8 cellular contexts compared by ENCODE assay signal in the genomic region with DNA sequence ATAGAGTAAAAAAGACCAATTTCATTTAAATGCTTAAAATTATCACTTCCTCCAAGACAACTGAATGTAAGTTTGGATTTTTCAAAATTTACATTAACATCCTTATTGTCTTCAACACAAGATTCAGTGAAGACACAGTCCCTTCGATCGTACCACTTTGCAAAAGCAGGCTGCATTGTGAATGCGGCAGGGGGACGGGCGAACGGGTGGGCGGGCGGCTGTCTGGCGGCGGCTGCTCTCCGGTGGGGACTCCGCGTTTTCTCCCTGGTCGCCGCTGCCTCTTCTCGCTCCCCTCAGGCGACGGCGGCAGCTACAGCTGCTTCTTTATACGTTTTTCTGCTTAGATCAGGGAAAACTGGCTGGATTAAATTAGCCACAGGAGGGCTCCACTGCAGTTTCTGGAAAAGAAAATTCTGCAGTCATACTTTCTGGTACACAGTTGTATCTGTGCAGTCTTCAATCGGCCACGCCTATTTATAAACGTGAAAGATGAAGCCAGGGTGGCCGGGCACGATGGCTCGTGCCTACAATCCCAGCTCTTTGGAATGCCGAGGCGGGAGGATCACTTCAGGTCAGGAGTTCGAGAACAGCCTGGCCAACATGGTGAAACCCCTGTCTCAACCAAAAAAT. TPM values are rescaled to one million over a fixed set of nuclear protein-coding genes. Genes with fewer than 3 reads are reported as not detected.
DNase-seq lines count a peak whose midpoint lies in the region; ATAC-seq, FAIRE-seq and TF ChIP-seq lines count a peak whose summit lies in the region.

No MANE protein-coding gene starts in this region.

- no peaks in the 10 kb centered on the region for H4K20me1 ChIP-seq in GM12878 (ENCODE audit: control insufficient read depth, insufficient read depth)

- no peaks in the 10 kb centered on the region for H3K9me3 ChIP-seq in HUES48 (ENCODE audit: control insufficient read depth, insufficient read depth, low read length)
- no peaks in the 10 kb centered on the region for H3K9me3 ChIP-seq in Peyer's patch
- no peaks in the 10 kb centered on the region for H3K9me3 ChIP-seq in GM12878 (replicated peaks; ENCODE audit: control insufficient read depth, insufficient read depth, low read length)
- H3K9me3 ChIP-seq in sigmoid colon: no peaks in the 10 kb centered on the region

- no peak overlapping the region for H3K9ac ChIP-seq in HUES48 (ENCODE audit: low read depth, low read length)
- H3K9ac ChIP-seq in GM12878 (ENCODE audit: control insufficient read depth, insufficient read depth, low read length): no peak overlapping the region

- H3K27ac Mint-ChIP-seq in Calu3 (ENCODE audit: unreplicated experiment): no peak overlapping the region

- ATAC-seq in GM12878 (peak; percentile 61), HG03097 (IDR thresholded peaks at IDR 0.05; ENCODE audit: low FRiP score, unreplicated experiment) (no peak)

- no peaks in the 10 kb centered on the region for H3K36me3 Mint-ChIP-seq in Calu3 (ENCODE audit: insufficient read depth, unreplicated experiment)

- H3K4me1 ChIP-seq in HUES48 (ENCODE audit: control insufficient read depth, insufficient read depth, low read length): no peaks in the 10 kb centered on the region
- no peaks in the 10 kb centered on the region for H3K4me1 ChIP-seq in Peyer's patch
- H3K4me1 ChIP-seq in GM12878 (ENCODE audit: control insufficient read depth, insufficient read depth, low read length): no peaks in the 10 kb centered on the region
- H3K4me1 ChIP-seq in sigmoid colon: peaks cover 0 to 10% (median 7%) of the 10 kb centered on the region in 4 donors

- DNase-seq in Calu3: peak; percentile 59
- DNase-seq in Peyer's patch: peak in 1 of 3 donors; percentile 48
- no peak for DNase-seq in GM12878 (ENCODE audit: low read depth, low spot score)
- DNase-seq in iPS DF 19.7 (ENCODE audit: low read depth, low spot score): peak; percentile 42
- DNase-seq in sigmoid colon: no peak
- DNase-seq in effector CD4-positive, alpha-beta T cell: no peak

- CTCF ChIA-PET in Calu3 (lab: Charles Lee) (interaction anchor here (0.7 to 1.2 kb wide), 2 partner anchors 178 to 248 kb away, joined by 3 read pairs; no protein-coding TSS in a partner anchor), GM12878 (lab: Yijun Ruan, JAX) (no interaction called here)

- RAD21 ChIA-PET in GM12878 (lab: Charles Lee; ENCODE audit: unreplicated experiment): no interaction called here

- SMC1A ChIA-PET in GM12878 (lab: Charles Lee; ENCODE audit: uncharacterized antibody, unreplicated experiment): interaction anchor here (1.0 kb wide), 1 partner anchor 178 kb away, joined by 5 read pairs; no protein-coding TSS in a partner anchor

- in situ Hi-C loops in GM12878 (cut with MboI): no loop called here

- no peak overlapping the region for H3K4me2 ChIP-seq in GM12878 (ENCODE audit: control insufficient read depth, insufficient read depth)

- peak; percentile 23 for TF ChIP-seq CTCF in Calu3 (IDR thresholded peaks at IDR 0.05; ENCODE audit: unreplicated experiment)
- TF ChIP-seq CTCF in Peyer's patch (IDR thresholded peaks at IDR 0.05): peak in 4 of 6 experiments; percentile 22 to 33 (median 25)
- TF ChIP-seq CTCF in GM12878 (IDR thresholded peaks at IDR 0.05 in 2 of 3, conservative IDR thresholded peaks at IDR 0.05 in 1 of 3; ENCODE audit: control insufficient read depth in 2 of 3, extremely low read depth in 1 of 3, insufficient read depth in 1 of 3, low read depth in 3 of 3, low read length in 3 of 3): peak in 2 of 3 experiments; percentile 13 to 18; a peak in 3 of 6 replicates
- peak in 2 of 4 experiments; percentile 23 to 46 for TF ChIP-seq CTCF in sigmoid colon (IDR thresholded peaks at IDR 0.05)

- H3K79me2 ChIP-seq in GM12878 (ENCODE audit: control insufficient read depth, insufficient read depth, low read length): no peaks in the 10 kb centered on the region

- H3K4me3 Mint-ChIP-seq in Calu3 (ENCODE audit: low read depth, unreplicated experiment): peak overlapping the region; percentile 68

- TF ChIP-seq POLR2A in Peyer's patch (IDR thresholded peaks at IDR 0.05) (no peak), GM12878 (IDR thresholded peaks at IDR 0.05; ENCODE audit: low read depth, low read length) (no peak), sigmoid colon (IDR thresholded peaks at IDR 0.05) (no peak)

- H3K27me3 Mint-ChIP-seq in Calu3 (ENCODE audit: unreplicated experiment): peaks cover 52% of the 10 kb centered on the region

- H3K36me3 ChIP-seq in HUES48 (ENCODE audit: control insufficient read depth, insufficient read depth, low read length) (no peaks in the 10 kb centered on the region), Peyer's patch (no peaks in the 10 kb centered on the region), GM12878 (ENCODE audit: control insufficient read depth in 2 of 2, insufficient read depth in 2 of 2, low read length in 1 of 2) (no peaks in the 10 kb centered on the region), sigmoid colon (no peaks in the 10 kb centered on the region)

- intact Hi-C loops in Calu3 (cut with micrococcal nuclease; ENCODE audit: unreplicated experiment) (loop anchor here (2.0 kb wide), 1 partner anchor 257 kb away; no protein-coding TSS in a partner anchor), GM12878 (cut with micrococcal nuclease; ENCODE audit: unreplicated experiment) (no loop called here), sigmoid colon (cut with DNase I) (loop anchor here (10.0 kb wide), 1 partner anchor 177 kb away; the partner anchor contains the start of gene NEK1)

- H3K27me3 ChIP-seq in HUES48 (ENCODE audit: control insufficient read depth, insufficient read depth, low read length) (peaks cover 17% of the 10 kb centered on the region), Peyer's patch (no peaks in the 10 kb centered on the region), GM12878 (replicated peaks in 1 of 2; ENCODE audit: control insufficient read depth in 2 of 2, insufficient read depth in 2 of 2, low read length in 1 of 2) (peaks cover 0 to 3% of the 10 kb centered on the region in 2 experiments; a peak in 2 of 4 replicates), sigmoid colon (peaks cover 0 to 54% (median 4%) of the 10 kb centered on the region in 3 donors)

- POLR2A ChIA-PET in GM12878 (lab: Charles Lee): no interaction called here

- peaks cover 12% of the 10 kb centered on the region for H3K4me1 Mint-ChIP-seq in Calu3 (ENCODE audit: low read depth, unreplicated experiment)

- no peak for FAIRE-seq in GM12878 (lab: Jason Lieb, UNC)

- peak overlapping the region; percentile 48 for H3K4me3 ChIP-seq in HUES48 (ENCODE audit: low read depth, low read length)
- peak overlapping the region in 2 of 4 donors; percentile 4 to 40 for H3K4me3 ChIP-seq in Peyer's patch
- no peak overlapping the region for H3K4me3 ChIP-seq in GM12878
- peak overlapping the region in 3 of 4 donors; percentile 20 to 33 (median 30) for H3K4me3 ChIP-seq in sigmoid colon

- no peaks in the 10 kb centered on the region for H3K9me3 Mint-ChIP-seq in Calu3 (ENCODE audit: low read depth, unreplicated experiment)

- H3K27ac ChIP-seq in HUES48 (ENCODE audit: low read depth, low read length): no peak overlapping the region
- H3K27ac ChIP-seq in Peyer's patch: no peak overlapping the region
- H3K27ac ChIP-seq in GM12878 (ENCODE audit: control insufficient read depth, insufficient read depth): no peak overlapping the region
- no peak overlapping the region for H3K27ac ChIP-seq in sigmoid colon

- no peak overlapping the region for H2AFZ ChIP-seq in GM12878 (ENCODE audit: control insufficient read depth, low read depth, low read length)

- no TSS peak for BruUV-seq in Calu3 (replicated peaks; lab: Mats Ljungman, UMichigan)
- BruUV-seq in GM12878 (replicated peaks; lab: Mats Ljungman, UMichigan): no TSS peak

- TF ChIP-seq EP300 in GM12878 (IDR thresholded peaks at IDR 0.05; ENCODE audit: borderline replicate concordance in 1 of 2, control insufficient read depth in 1 of 2, low read depth in 2 of 2, low read length in 2 of 2) (no peak), sigmoid colon (IDR thresholded peaks at IDR 0.05) (no peak)

- 14% methylated on average over 29 of the region's 29 CpGs for WGBS in GM12878 (ENCODE audit: insufficient coverage, insufficient replicate concordance, low lambda C conversion rate, missing lambda C conversion rate)
- WGBS in sigmoid colon, 2 donors: 5 to 8% methylated on average over 29 of the region's 29 CpGs

- no peak for TF ChIP-seq RAD21 in GM12878 (IDR thresholded peaks at IDR 0.05; ENCODE audit: insufficient read depth, low read depth, low read length)

RNA-seq across cellular contexts. Expression of gene HPF1, which starts 33.9 kb away (rescaled TPM):
- total RNA-seq in Calu3 (2022) (8.8 and 11.2 TPM in 2 replicates), Peyer's patch (10 to 100 TPM in 2 of 4 donors, 1 to 10 TPM in 2; 7.1 to 55.3 (median 13.5) TPM), GM12878 (2014; rRNA removed) (31.2 and 37.1 TPM in 2 replicates), GM12878 (2014; rRNA removed; fragmentation: Illumina TruSeq; extraction: Trizol) (49.6 and 53.9 TPM in 2 replicates), GM12878 (2021) (31.4 and 35.3 TPM in 2 replicates), sigmoid colon (10 to 100 TPM; 22.7 to 70.3 (median 52.0) TPM)
- total RNA-seq in GM12878 (2013; cell fraction: nucleolus; rRNA removed): 24.3 and 28.0 TPM in 2 replicates
- polyA plus RNA-seq in GM12878 (2011; ENCODE audit: low read depth): 13.7 TPM
- polyA plus RNA-seq in GM12878 (2011; rRNA removed) (47.7 and 78.2 TPM in 2 replicates), GM12878 (2014; fragmentation: Illumina TruSeq; extraction: Trizol) (93.5 and 109 TPM in 2 replicates), GM12878 (2014; fragmentation: Nextera tagmentation; extraction: Ambion mirVana) (10 to 100 TPM; 47.9 to 56.4 TPM), GM12878 (2014; rRNA removed) (28.2 and 32.6 TPM in 2 replicates), GM12878 (2016; fragmentation: Nextera tagmentation; extraction: Ambion mirVana) (10 to 100 TPM; 62.9 to 76.3 TPM), sigmoid colon (10 to 100 TPM; 15.7 to 25.8 (median 20.8) TPM)
- 14.4 and 34.8 TPM in 2 replicates for polyA plus RNA-seq in GM12878 (2011; cell fraction: cytosol; rRNA removed)
- polyA plus RNA-seq in GM12878 (2011; cell fraction: nucleus; rRNA removed): 8.9 and 14.3 TPM in 2 replicates
- 21.3 and 23.3 TPM in 2 replicates for polyA plus RNA-seq in GM12878 (2012)
- 6.5 and 8.6 TPM in 2 replicates for polyA minus RNA-seq in GM12878 (2011; rRNA and poly(A)+ RNA removed)
- 4.1 and 9.2 TPM in 2 replicates for polyA minus RNA-seq in GM12878 (2011; cell fraction: cytosol; rRNA and poly(A)+ RNA removed)
- polyA minus RNA-seq in GM12878 (2011; cell fraction: nucleus; rRNA and poly(A)+ RNA removed): 1.7 and 4.3 TPM in 2 replicates

Comparison
In these comparisons a context has a peak if more than half of its experiments do, and no peak if none do; other contexts are left out.
1. DNase-seq: peak in Calu3 (single experiment) and iPS DF 19.7 (single experiment); none in GM12878 (single experiment), sigmoid colon (single experiment) and effector CD4-positive, alpha-beta T cell (single experiment).